ENCODE assay signal across 15 cellular contexts in genomic region chr17:74756891-74757290, GRCh38. TPM values are rescaled to one million over a fixed set of nuclear protein-coding genes. Genes with fewer than 3 reads are reported as not detected.
A peak's percentile ranks its signal among the peaks of the same experiment; 100 is the strongest.
DNase-seq lines count a peak whose midpoint lies in the region; ATAC-seq and TF ChIP-seq lines count a peak whose summit lies in the region.
"Had no signal": no experiment of that assay in that cellular context is flagged by ENCODE, and none has a peak within 500 bp of the region (broad histone marks: within the 10 kb centered on the region; RNA-seq: fewer than 3 reads in every experiment).

No MANE protein-coding gene starts in this region.

- peaks cover 58 to 91% (median 81%) of the 10 kb centered on the region in 4 donors for H3K4me1 ChIP-seq in liver (ENCODE audit: control insufficient read depth in 4 of 4, insufficient read depth in 4 of 4, low read length in 3 of 4)

- 38% methylated on average over 3 of the region's 3 CpGs for WGBS in liver

- no peaks in the 10 kb centered on the region for H3K27me3 ChIP-seq in liver (ENCODE audit: control insufficient read depth in 4 of 4, insufficient read depth in 4 of 4, low read length in 3 of 4)
- H3K27me3 ChIP-seq: left lung, ovary had no signal

- no peaks in the 10 kb centered on the region for H3K9me3 Mint-ChIP-seq in activated naive CD8-positive, alpha-beta T cell (ENCODE audit: low read depth)
- no peaks in the 10 kb centered on the region for H3K9me3 Mint-ChIP-seq in activated naive CD8-positive, alpha-beta T cell treated with anti-CD3 and anti-CD28 coated beads, Interleukin-2, amount 50 U/mL, for 24 hours
- no peaks in the 10 kb centered on the region for H3K9me3 Mint-ChIP-seq in activated CD4-positive, alpha-beta memory T cell treated with anti-CD3 and anti-CD28 coated beads, Interleukin-2, amount 10 ng/mL, durations not matched to agents 7 days and 5 days

- no peak for DNase-seq in activated naive CD8-positive, alpha-beta T cell treated with anti-CD3 and anti-CD28 coated beads, Interleukin-2, amount 50 U/mL, for 24 hours
- DNase-seq in activated CD4-positive, alpha-beta memory T cell treated with anti-CD3 and anti-CD28 coated beads, Interleukin-2, amount 10 ng/mL, durations not matched to agents 7 days and 5 days: no peak
- DNase-seq in substantia nigra (lab: John Stamatoyannopoulos, UW) (peak in 4 of 49 donors; percentile 15 to 43 (median 42)), NCI-H526 (lab: John Stamatoyannopoulos, UW) (no peak), DMS153 treated with DMSO at 0.1 percent for 48 hours (lab: John Stamatoyannopoulos, UW; ENCODE audit: unreplicated experiment) (no peak), C1 segment of cervical spinal cord (lab: John Stamatoyannopoulos, UW) (no peak)
- DNase-seq: activated CD8-positive, alpha-beta memory T cell treated with anti-CD3 and anti-CD28 coated beads, Interleukin-2, amount 50 U/mL, for 48 hours; H7; NCI-H2227 treated with DMSO at 0.1 percent for 48 hours; T1000 had no signal

- H3K27ac Mint-ChIP-seq in activated naive CD8-positive, alpha-beta T cell: peak overlapping the region; percentile 66
- no peak overlapping the region for H3K27ac Mint-ChIP-seq in activated naive CD8-positive, alpha-beta T cell treated with anti-CD3 and anti-CD28 coated beads, Interleukin-2, amount 50 U/mL, for 24 hours
- peak overlapping the region; percentile 59 for H3K27ac Mint-ChIP-seq in activated CD4-positive, alpha-beta memory T cell treated with anti-CD3 and anti-CD28 coated beads, Interleukin-2, amount 10 ng/mL, durations not matched to agents 7 days and 5 days

- CTCF ChIA-PET in activated CD4-positive, alpha-beta memory T cell treated with anti-CD3 and anti-CD28 coated beads, Interleukin-2, amount 10 ng/mL, durations not matched to agents 7 days and 5 days (lab: Charles Lee): interaction anchor here (0.6 to 12.5 kb wide), 8 partner anchors 11 to 100 kb away, joined by 3 to 93 read pairs (median 12); partner anchors contain the start of gene RAB37

- H3K9ac ChIP-seq in liver (ENCODE audit: low read depth in 1 of 2, low read length in 2 of 2): no peak overlapping the region

- TF ChIP-seq RAD21 in liver (IDR thresholded peaks at IDR 0.05): no peak

- no peaks in the 10 kb centered on the region for H3K36me3 ChIP-seq in liver (ENCODE audit: control insufficient read depth in 4 of 4, insufficient read depth in 3 of 4, low read depth in 1 of 4, low read length in 3 of 4)
- H3K36me3 ChIP-seq: left lung, ovary had no signal

- POLR2A ChIA-PET in activated CD4-positive, alpha-beta memory T cell treated with anti-CD3 and anti-CD28 coated beads, Interleukin-2, amount 10 ng/mL, durations not matched to agents 7 days and 5 days (lab: Charles Lee): interaction anchor here (1.0 to 8.0 kb wide), 4 partner anchors 9 to 116 kb away, joined by 3 to 98 read pairs (median 32); partner anchors contain the start of genes FDXR, NAT9 and NHERF1

- H3K36me3 Mint-ChIP-seq in activated naive CD8-positive, alpha-beta T cell: no peaks in the 10 kb centered on the region
- peaks cover 15% of the 10 kb centered on the region for H3K36me3 Mint-ChIP-seq in activated naive CD8-positive, alpha-beta T cell treated with anti-CD3 and anti-CD28 coated beads, Interleukin-2, amount 50 U/mL, for 24 hours (ENCODE audit: low read depth)
- peaks cover 56% of the 10 kb centered on the region for H3K36me3 Mint-ChIP-seq in activated CD4-positive, alpha-beta memory T cell treated with anti-CD3 and anti-CD28 coated beads, Interleukin-2, amount 10 ng/mL, durations not matched to agents 7 days and 5 days (ENCODE audit: low read depth)

- ATAC-seq in activated naive CD8-positive, alpha-beta T cell treated with anti-CD3 and anti-CD28 coated beads, Interleukin-2, amount 50 U/mL, for 24 hours: no peak
- ATAC-seq: left lung had no signal

- no peak for TF ChIP-seq CTCF in liver (IDR thresholded peaks at IDR 0.05; ENCODE audit: low read depth, low read length, missing input control)

- no peak overlapping the region for H3K4me3 Mint-ChIP-seq in activated naive CD8-positive, alpha-beta T cell
- H3K4me3 Mint-ChIP-seq in activated naive CD8-positive, alpha-beta T cell treated with anti-CD3 and anti-CD28 coated beads, Interleukin-2, amount 50 U/mL, for 24 hours: no peak overlapping the region
- H3K4me3 Mint-ChIP-seq in activated CD4-positive, alpha-beta memory T cell treated with anti-CD3 and anti-CD28 coated beads, Interleukin-2, amount 10 ng/mL, durations not matched to agents 7 days and 5 days: no peak overlapping the region

- peak overlapping the region; percentile 75 to 76 for H3K27ac ChIP-seq in liver (ENCODE audit: low read depth in 1 of 2, low read length in 2 of 2)
- peak overlapping the region; percentile 83 for H3K27ac ChIP-seq in substantia nigra (ENCODE audit: low read depth, low read length, poor library complexity, severe bottlenecking)
- H3K27ac ChIP-seq: left lung, ovary had no signal

- H3K27me3 Mint-ChIP-seq in activated naive CD8-positive, alpha-beta T cell: no peaks in the 10 kb centered on the region
- H3K27me3 Mint-ChIP-seq in activated naive CD8-positive, alpha-beta T cell treated with anti-CD3 and anti-CD28 coated beads, Interleukin-2, amount 50 U/mL, for 24 hours: no peaks in the 10 kb centered on the region
- no peaks in the 10 kb centered on the region for H3K27me3 Mint-ChIP-seq in activated CD4-positive, alpha-beta memory T cell treated with anti-CD3 and anti-CD28 coated beads, Interleukin-2, amount 10 ng/mL, durations not matched to agents 7 days and 5 days

- H3K4me3 ChIP-seq in liver (ENCODE audit: low read depth in 1 of 3, low read length in 3 of 3): no peak overlapping the region
- H3K4me3 ChIP-seq: left lung, ovary had no signal

- H3K4me1 Mint-ChIP-seq in activated naive CD8-positive, alpha-beta T cell (ENCODE audit: low read depth): peaks cover 88% of the 10 kb centered on the region
- peaks cover 86% of the 10 kb centered on the region for H3K4me1 Mint-ChIP-seq in activated naive CD8-positive, alpha-beta T cell treated with anti-CD3 and anti-CD28 coated beads, Interleukin-2, amount 50 U/mL, for 24 hours
- peaks cover 91% of the 10 kb centered on the region for H3K4me1 Mint-ChIP-seq in activated CD4-positive, alpha-beta memory T cell treated with anti-CD3 and anti-CD28 coated beads, Interleukin-2, amount 10 ng/mL, durations not matched to agents 7 days and 5 days

- H3K9me3 ChIP-seq in liver (ENCODE audit: control insufficient read depth in 4 of 4, low read length in 3 of 4): no peaks in the 10 kb centered on the region
- H3K9me3 ChIP-seq: left lung, ovary had no signal

TF ChIP-seq in liver, 16 proteins besides CTCF, POLR2A, EP300 and RAD21 (continues in another document):
- TF ChIP-seq HNF4G (IDR thresholded peaks at IDR 0.05): no peak
- no peak for TF ChIP-seq FOXA1 (IDR thresholded peaks at IDR 0.05)
- no peak for TF ChIP-seq EGR1 (IDR thresholded peaks at IDR 0.05; ENCODE audit: low read depth in 2 of 2)
- TF ChIP-seq SP1 (IDR thresholded peaks at IDR 0.05): no peak
- no peak for TF ChIP-seq TAF1 (conservative IDR thresholded peaks at IDR 0.05)
- TF ChIP-seq JUND (IDR thresholded peaks at IDR 0.05): no peak
- TF ChIP-seq, protein P1, sequence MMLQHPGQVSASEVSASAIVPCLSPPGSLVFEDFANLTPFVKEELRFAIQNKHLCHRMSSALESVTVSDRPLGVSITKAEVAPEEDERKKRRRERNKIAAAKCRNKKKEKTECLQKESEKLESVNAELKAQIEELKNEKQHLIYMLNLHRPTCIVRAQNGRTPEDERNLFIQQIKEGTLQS (IDR thresholded peaks at IDR 0.05): no peak
- TF ChIP-seq MAX (IDR thresholded peaks at IDR 0.05): no peak
- no peak for TF ChIP-seq RXRA (IDR thresholded peaks at IDR 0.05)
- TF ChIP-seq HNF4A (conservative IDR thresholded peaks at IDR 0.05): no peak
- no peak for TF ChIP-seq ZBTB33 (IDR thresholded peaks at IDR 0.05)
- TF ChIP-seq YY1 (IDR thresholded peaks at IDR 0.05): no peak

RNA-seq across cellular contexts. Expression of gene NHERF1, which starts 8.5 kb away (rescaled TPM):
- total RNA-seq in activated CD4-positive, alpha-beta memory T cell treated with anti-CD3 and anti-CD28 coated beads, Interleukin-2, amount 10 ng/mL, durations not matched to agents 7 days and 5 days: 100 to 1,000 TPM; 320 to 328 TPM
- 10 to 100 TPM; 38.1 to 84.1 TPM for total RNA-seq in liver
- polyA plus RNA-seq in liver: 100 to 1,000 TPM; 105 to 160 TPM

RNA-seq across cellular contexts. Expression of gene NAT9, which starts 19.3 kb away (rescaled TPM):
- total RNA-seq in activated CD4-positive, alpha-beta memory T cell treated with anti-CD3 and anti-CD28 coated beads, Interleukin-2, amount 10 ng/mL, durations not matched to agents 7 days and 5 days: 10 to 100 TPM; 32.1 to 32.3 TPM
- 10 to 100 TPM in 1 of 2 donors, 1 to 10 TPM in 1; 8.1 to 25.5 TPM for total RNA-seq in liver
- 10 to 100 TPM; 15.7 to 18.4 TPM for polyA plus RNA-seq in liver

RNA-seq across cellular contexts. Expression of gene RAB37, which starts 19.8 kb away (rescaled TPM):
- total RNA-seq in activated CD4-positive, alpha-beta memory T cell treated with anti-CD3 and anti-CD28 coated beads, Interleukin-2, amount 10 ng/mL, durations not matched to agents 7 days and 5 days: 10 to 100 TPM; 56.1 to 58.5 TPM
- total RNA-seq in liver: 1 to 10 TPM; 5.1 to 5.3 TPM
- polyA plus RNA-seq in liver: 1 to 10 TPM; 5.9 to 8.8 TPM
- total RNA-seq: endothelial cell of umbilical vein had no signal

RNA-seq across cellular contexts. Expression of gene CD300LF, which starts 44.2 kb away (rescaled TPM):
- total RNA-seq in activated CD4-positive, alpha-beta memory T cell treated with anti-CD3 and anti-CD28 coated beads, Interleukin-2, amount 10 ng/mL, durations not matched to agents 7 days and 5 days: not detected
- 1 to 10 TPM; 1.5 to 1.9 TPM for total RNA-seq in liver
- under 1 TPM; 0.13 to 0.55 TPM for polyA plus RNA-seq in liver
- total RNA-seq: endothelial cell of umbilical vein, H7 had no signal
- polyA plus RNA-seq: endothelial cell of umbilical vein had no signal

Comparison
In these comparisons a context has a peak if more than half of its experiments do, and no peak if none do; other contexts are left out.
1. RNA of gene RAB37, which starts 19.8 kb away (total RNA-seq): 56.1 to 58.5 TPM in activated CD4-positive, alpha-beta memory T cell treated with anti-CD3 and anti-CD28 coated beads, Interleukin-2, amount 10 ng/mL, durations not matched to agents 7 days and 5 days; 5.1 to 5.3 TPM in liver; every median in the first group is over 4 times any median in the second.